ENCODE assay signal across 8 cellular contexts in genomic region chr12:64673490-64674169, GRCh38.
DNase-seq lines count a peak whose midpoint lies in the region; TF ChIP-seq lines count a peak whose summit lies in the region.

No MANE protein-coding gene starts in this region.

- H3K27ac Mint-ChIP-seq in Calu3 (ENCODE audit: unreplicated experiment) (peak overlapping the region; percentile 83), neural crest cell (ENCODE audit: unreplicated experiment) (peak overlapping the region; percentile 89)

- no peak overlapping the region for H3K4me3 ChIP-seq in astrocyte of the spinal cord (ENCODE audit: low read depth, low read length)

- intact Hi-C loops in Calu3 (cut with micrococcal nuclease; ENCODE audit: unreplicated experiment) = loop anchor here (1.0 kb wide), 1 partner anchor 34 kb away; no protein-coding TSS in a partner anchor

- H3K4me3 Mint-ChIP-seq in Calu3 (ENCODE audit: low read depth, unreplicated experiment) = peak overlapping the region; percentile 43
- H3K4me3 Mint-ChIP-seq in neural crest cell = no peak overlapping the region

- H3K27me3 Mint-ChIP-seq in Calu3 (ENCODE audit: unreplicated experiment) = no peaks in the 10 kb centered on the region
- no peaks in the 10 kb centered on the region for H3K27me3 Mint-ChIP-seq in neural crest cell (ENCODE audit: low read depth)

- TSS peak; percentile 28 for BruUV-seq in Calu3 (replicated peaks; lab: Mats Ljungman, UMichigan)

- DNase-seq in Calu3 = peak; percentile 59
- DNase-seq in NCI-H2081 (lab: John Stamatoyannopoulos, UW) = peak; percentile 83 to 94
- DNase-seq in astrocyte of the spinal cord (ENCODE audit: low read depth, low spot score) = peak; percentile 83
- no peak for DNase-seq in neural crest cell (ENCODE audit: low read depth, low spot score)
- no peak for DNase-seq in stimulated activated CD4-positive, alpha-beta T cell treated with anti-CD3 and anti-CD28 coated beads, Interleukin-4, amount 100 ng/mL, for 4 hours
- DNase-seq in cerebellar nuclear complex (lab: John Stamatoyannopoulos, UW) = no peak
- DNase-seq in HPDE6-E6E7 (ENCODE audit: extremely low spot score) = no peak
- DNase-seq in nucleus accumbens (lab: John Stamatoyannopoulos, UW) = no peak

- H3K36me3 Mint-ChIP-seq in Calu3 (ENCODE audit: insufficient read depth, unreplicated experiment) (peaks cover 63% of the 10 kb centered on the region), neural crest cell (ENCODE audit: low read depth) (no peaks in the 10 kb centered on the region)

- TF ChIP-seq CTCF in Calu3 (IDR thresholded peaks at IDR 0.05; ENCODE audit: unreplicated experiment) (no peak), astrocyte of the spinal cord (IDR thresholded peaks at IDR 0.05; ENCODE audit: low read depth, low read length) (no peak), neural crest cell (conservative IDR thresholded peaks at IDR 0.05) (no peak)

- CTCF ChIA-PET in Calu3 (lab: Charles Lee) = no interaction called here

- in situ Hi-C loops in astrocyte of the spinal cord (cut with HindIII; ENCODE audit: low sequenced_read_pairs) = no loop called here

- H3K4me1 Mint-ChIP-seq in Calu3 (ENCODE audit: low read depth, unreplicated experiment) = peaks cover 90% of the 10 kb centered on the region
- H3K4me1 Mint-ChIP-seq in neural crest cell = peaks cover 49% of the 10 kb centered on the region

- no peaks in the 10 kb centered on the region for H3K9me3 Mint-ChIP-seq in Calu3 (ENCODE audit: low read depth, unreplicated experiment)
- H3K9me3 Mint-ChIP-seq in neural crest cell = no peaks in the 10 kb centered on the region

Comparison
In these comparisons a context has a peak if more than half of its experiments do, and no peak if none do; other contexts are left out.
1. DNase-seq: peak in Calu3 (single experiment), NCI-H2081 (2 of 2) and astrocyte of the spinal cord (single experiment); none in neural crest cell (single experiment), stimulated activated CD4-positive, alpha-beta T cell treated with anti-CD3 and anti-CD28 coated beads, Interleukin-4, amount 100 ng/mL, for 4 hours (0 of 2), cerebellar nuclear complex (0 of 2), HPDE6-E6E7 (single experiment) and nucleus accumbens (0 of 56).